In the genomic region with DNA sequence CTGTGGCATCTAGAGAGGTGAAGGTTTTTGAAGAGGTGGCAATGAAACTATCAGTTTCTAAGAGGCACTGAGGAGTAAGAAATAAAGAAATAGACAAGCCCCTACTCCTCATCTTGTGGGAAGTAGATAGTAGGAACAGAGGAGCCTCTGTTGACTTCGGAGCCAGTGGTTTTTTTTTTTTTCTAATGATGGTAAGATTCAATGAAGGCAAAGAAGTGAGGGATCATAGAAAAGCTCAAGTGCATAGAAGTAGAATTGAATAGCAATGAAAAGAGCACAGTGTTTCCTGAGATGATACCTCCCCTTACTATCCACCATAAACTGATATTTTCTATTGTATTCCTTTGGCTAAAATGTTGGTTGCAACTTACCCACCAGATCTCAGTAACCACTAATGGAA, we compare ENCODE assay signal across 22 cellular contexts. TPM values are rescaled to one million over a fixed set of nuclear protein-coding genes. Genes with fewer than 3 reads are reported as not detected.
DNase-seq lines count a peak whose midpoint lies in the region; TF ChIP-seq lines count a peak whose summit lies in the region.
"Had no signal": no experiment of that assay in that cellular context is flagged by ENCODE, and none has a peak within 500 bp of the region (broad histone marks: within the 10 kb centered on the region; RNA-seq: fewer than 3 reads in every experiment).

No MANE protein-coding gene starts in this region.

- H2BK20ac ChIP-seq in H9 (ENCODE audit: low read depth, low read length, poor library complexity, severe bottlenecking), result no peak overlapping the region

- H2AFZ ChIP-seq in H9 (ENCODE audit: low read length), result no peak overlapping the region

- no peaks in the 10 kb centered on the region for H3K27me3 ChIP-seq in H9 (ENCODE audit: insufficient read depth, low read length)
- H3K27me3 ChIP-seq: BLaER1 treated with 17β-estradiol and CSF1 and Interleukin-3, amounts not matched to agents 10 nM and 100 nM had no signal

- H3K79me1 ChIP-seq in H9 (ENCODE audit: insufficient read depth, low read depth, low read length, poor library complexity, severe bottlenecking), result no peaks in the 10 kb centered on the region

- no peak overlapping the region for H4K91ac ChIP-seq in H9 (ENCODE audit: insufficient read length, low read depth, low read length)

- H3K27me3 Mint-ChIP-seq in endothelial cell (ENCODE audit: unreplicated experiment) (peaks cover 2% of the 10 kb centered on the region), H9 (ENCODE audit: low read depth) (no peaks in the 10 kb centered on the region)
- H3K27me3 Mint-ChIP-seq: B cell had no signal

- no peak overlapping the region for H2BK15ac ChIP-seq in H9 (ENCODE audit: low read depth, low read length)

- H4K8ac ChIP-seq in H9 (replicated peaks; ENCODE audit: insufficient read length, low read depth, low read length), result no peak overlapping the region

- no peak overlapping the region for H3K9ac ChIP-seq in H9 (ENCODE audit: extremely low read depth, insufficient read length, low read length)
- H3K9ac ChIP-seq: BLaER1 treated with 17β-estradiol and CSF1 and Interleukin-3, amounts not matched to agents 10 nM and 100 nM had no signal

- H3K56ac ChIP-seq in H9 (ENCODE audit: insufficient read length, low read depth, low read length), result no peak overlapping the region

- no peaks in the 10 kb centered on the region for H3K4me1 ChIP-seq in H9 (ENCODE audit: insufficient read depth, low read length)
- H3K4me1 ChIP-seq: A549; BLaER1 treated with 17β-estradiol and CSF1 and Interleukin-3, amounts not matched to agents 10 nM and 100 nM had no signal

- no peaks in the 10 kb centered on the region for H4K20me1 ChIP-seq in H9 (ENCODE audit: control insufficient read depth, insufficient read depth, insufficient read length)
- H4K20me1 ChIP-seq: BLaER1 treated with 17β-estradiol and CSF1 and Interleukin-3, amounts not matched to agents 10 nM and 100 nM had no signal

- H3K9me3 Mint-ChIP-seq in endothelial cell (ENCODE audit: unreplicated experiment), result no peaks in the 10 kb centered on the region
- no peaks in the 10 kb centered on the region for H3K9me3 Mint-ChIP-seq in H9
- H3K9me3 Mint-ChIP-seq: CD4-positive, alpha-beta T cell; CD8-positive, alpha-beta T cell had no signal

- no peak overlapping the region for H3K23ac ChIP-seq in H9 (ENCODE audit: insufficient read length, low read depth, low read length)

- no peaks in the 10 kb centered on the region for H3K79me2 ChIP-seq in H9 (ENCODE audit: insufficient read depth, low read length)

- TF ChIP-seq CTCF in endothelial cell (IDR thresholded peaks at IDR 0.05; ENCODE audit: unreplicated experiment), result no peak
- TF ChIP-seq CTCF in H9 (conservative IDR thresholded peaks at IDR 0.05), result no peak

- no peak overlapping the region for H2BK5ac ChIP-seq in H9 (ENCODE audit: insufficient read length, low read length)

- no peak overlapping the region for H3K4me2 ChIP-seq in H9 (ENCODE audit: insufficient read depth, insufficient read length, low read length)
- H3K4me2 ChIP-seq: A549; BLaER1 treated with 17β-estradiol and CSF1 and Interleukin-3, amounts not matched to agents 10 nM and 100 nM had no signal

- no peak overlapping the region for H3K4me3 Mint-ChIP-seq in endothelial cell (ENCODE audit: unreplicated experiment)
- H3K4me3 Mint-ChIP-seq in H9, result no peak overlapping the region
- H3K4me3 Mint-ChIP-seq: B cell; CD4-positive, alpha-beta T cell; CD8-positive, alpha-beta T cell had no signal

- WGBS in H9 (ENCODE audit: extremely low coverage, insufficient read length, low lambda C conversion rate), result no CpG with 5 or more reads among the region's 1 CpG

- no peak overlapping the region for H2BK12ac ChIP-seq in H9 (ENCODE audit: insufficient read length, low read depth, low read length)

- H3K4me1 Mint-ChIP-seq in endothelial cell (ENCODE audit: unreplicated experiment) (peaks cover 4% of the 10 kb centered on the region), H9 (peaks cover 6 to 10% of the 10 kb centered on the region in 2 experiments)
- H3K4me1 Mint-ChIP-seq: B cell had no signal

- H3K23me2 ChIP-seq in H9 (ENCODE audit: insufficient read length, low read depth, low read length, poor library complexity, severe bottlenecking), result no peaks in the 10 kb centered on the region

- DNase-seq in COLO829 (ENCODE audit: low spot score), result peak; percentile 71
- no peak for DNase-seq in endothelial cell (ENCODE audit: low spot score)
- peak; percentile 53 for DNase-seq in foreskin melanocyte
- DNase-seq in H9, result no peak
- no peak for DNase-seq in T-helper 1 cell
- no peak for DNase-seq in EL
- DNase-seq: AML-193; CD4-positive, alpha-beta T cell; CD8-positive, alpha-beta T cell; COR-L47; DMS 273 treated with DMSO at 0.1 percent for 48 hours; DMS153; DMS53; DMS79; DND-41; GF-D8 had no signal

- H3K27ac ChIP-seq in H9 (ENCODE audit: insufficient read length, low read depth, low read length), result no peak overlapping the region
- H3K27ac ChIP-seq: 22Rv1; A549; BLaER1 treated with 17β-estradiol and CSF1 and Interleukin-3, amounts not matched to agents 10 nM and 100 nM; C4-2B had no signal

- H3K27ac Mint-ChIP-seq in endothelial cell (ENCODE audit: unreplicated experiment), result peak overlapping the region; percentile 39
- no peak overlapping the region for H3K27ac Mint-ChIP-seq in H9
- H3K27ac Mint-ChIP-seq: B cell; CD4-positive, alpha-beta T cell; CD8-positive, alpha-beta T cell had no signal

- H4K5ac ChIP-seq in H9 (ENCODE audit: insufficient read length, low read depth, low read length), result no peak overlapping the region

- H3T11ph ChIP-seq in H9 (ENCODE audit: low read length), result no peak overlapping the region

- H3K18ac ChIP-seq in H9 (ENCODE audit: insufficient read length, low read depth, low read length), result no peak overlapping the region

- no peak overlapping the region for H3K14ac ChIP-seq in H9 (ENCODE audit: insufficient read depth, low read length)

- no peaks in the 10 kb centered on the region for H3K9me3 ChIP-seq in H9 (ENCODE audit: control insufficient read depth, low read depth, low read length)
- H3K9me3 ChIP-seq: A549; BLaER1 treated with 17β-estradiol and CSF1 and Interleukin-3, amounts not matched to agents 10 nM and 100 nM had no signal

- no peak overlapping the region for H2BK120ac ChIP-seq in H9 (ENCODE audit: low read depth, low read length, poor library complexity, severe bottlenecking)

- H3K36me3 Mint-ChIP-seq in endothelial cell (ENCODE audit: low read depth, unreplicated experiment), result no peaks in the 10 kb centered on the region
- H3K36me3 Mint-ChIP-seq in H9 (ENCODE audit: insufficient read depth in 1 of 3, low read depth in 3 of 3), result no peaks in the 10 kb centered on the region
- H3K36me3 Mint-ChIP-seq: CD8-positive, alpha-beta T cell had no signal

- no peak overlapping the region for H3K4ac ChIP-seq in H9 (ENCODE audit: low read depth, low read length)

- H2AK5ac ChIP-seq in H9 (ENCODE audit: insufficient read length, low read length), result no peak overlapping the region

RNA-seq across cellular contexts. Expression of gene FREM2, which starts 46.3 kb away (rescaled TPM):
- total RNA-seq in endothelial cell (ENCODE audit: unreplicated experiment), result 4.6 TPM
- total RNA-seq in H9 (2021), result 15.4 and 16.0 TPM in 2 replicates
- total RNA-seq: A172; B cell; CD4-positive, alpha-beta T cell; CD8-positive, alpha-beta T cell had no signal

Comparison
In these comparisons a context has a peak if more than half of its experiments do, and no peak if none do; other contexts are left out.
1. DNase-seq: peak in COLO829 (single experiment) and foreskin melanocyte (single experiment); none in endothelial cell (single experiment), H9 (single experiment), T-helper 1 cell (0 of 5) and EL (single experiment).